Comparison of ENCODE assay signal across 1 cellular context in the genomic region with DNA sequence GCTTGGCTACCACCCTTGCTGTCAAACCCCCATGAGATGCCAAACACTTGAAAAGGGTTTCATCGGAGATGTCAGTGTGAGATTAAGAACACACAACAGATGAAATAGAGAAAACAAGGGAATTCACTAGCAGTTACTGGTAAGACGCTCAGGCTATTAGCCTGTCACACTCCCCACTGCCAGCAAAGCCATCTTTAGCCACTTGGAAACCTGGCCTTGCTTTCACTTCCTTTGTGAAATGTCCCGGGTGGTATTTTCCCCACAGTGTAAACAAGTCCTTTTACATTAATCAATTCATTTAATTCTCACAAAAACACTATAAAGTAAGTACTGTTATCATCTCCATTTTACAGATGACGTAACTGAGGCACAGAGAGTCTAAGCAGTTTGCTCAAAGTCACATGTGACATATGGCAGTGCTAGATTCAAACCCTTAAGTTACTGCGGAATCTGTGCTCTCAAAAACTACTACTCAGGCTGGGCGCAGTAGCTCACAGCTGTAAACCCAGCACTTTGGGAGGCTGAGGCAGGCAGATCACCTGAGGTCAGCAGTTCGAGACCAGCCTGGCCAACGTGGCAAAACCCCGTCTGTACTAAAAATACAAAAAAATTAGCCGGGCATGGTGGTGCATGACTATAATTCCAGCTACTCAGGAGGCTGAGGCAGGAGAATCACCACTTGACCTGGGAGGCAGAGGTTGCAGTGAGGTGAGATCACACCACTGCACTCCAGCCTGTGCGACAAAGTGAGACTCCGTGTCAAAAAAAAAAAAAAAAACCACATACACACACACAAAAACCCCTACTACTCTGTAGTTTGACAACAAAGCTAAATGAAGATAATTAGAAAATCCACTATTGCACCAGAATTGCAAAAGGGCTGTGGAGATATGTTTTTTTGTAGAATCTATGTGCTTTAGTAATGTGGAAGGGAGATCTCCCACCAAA.
TF ChIP-seq lines count a peak whose summit lies in the region.

No MANE protein-coding gene starts in this region.

TF ChIP-seq in HepG2, 621 proteins besides CTCF, POLR2A, EP300 and RAD21:
- 0 out of 2 replicates have a peak, but pooled peaks have one; percentile 27 for TF ChIP-seq ATF7 (IDR thresholded peaks at IDR 0.05)
- no peak for TF ChIP-seq ATF7 (CRISPR knock-in tag; IDR thresholded peaks at IDR 0.05)
- TF ChIP-seq, protein P1, sequence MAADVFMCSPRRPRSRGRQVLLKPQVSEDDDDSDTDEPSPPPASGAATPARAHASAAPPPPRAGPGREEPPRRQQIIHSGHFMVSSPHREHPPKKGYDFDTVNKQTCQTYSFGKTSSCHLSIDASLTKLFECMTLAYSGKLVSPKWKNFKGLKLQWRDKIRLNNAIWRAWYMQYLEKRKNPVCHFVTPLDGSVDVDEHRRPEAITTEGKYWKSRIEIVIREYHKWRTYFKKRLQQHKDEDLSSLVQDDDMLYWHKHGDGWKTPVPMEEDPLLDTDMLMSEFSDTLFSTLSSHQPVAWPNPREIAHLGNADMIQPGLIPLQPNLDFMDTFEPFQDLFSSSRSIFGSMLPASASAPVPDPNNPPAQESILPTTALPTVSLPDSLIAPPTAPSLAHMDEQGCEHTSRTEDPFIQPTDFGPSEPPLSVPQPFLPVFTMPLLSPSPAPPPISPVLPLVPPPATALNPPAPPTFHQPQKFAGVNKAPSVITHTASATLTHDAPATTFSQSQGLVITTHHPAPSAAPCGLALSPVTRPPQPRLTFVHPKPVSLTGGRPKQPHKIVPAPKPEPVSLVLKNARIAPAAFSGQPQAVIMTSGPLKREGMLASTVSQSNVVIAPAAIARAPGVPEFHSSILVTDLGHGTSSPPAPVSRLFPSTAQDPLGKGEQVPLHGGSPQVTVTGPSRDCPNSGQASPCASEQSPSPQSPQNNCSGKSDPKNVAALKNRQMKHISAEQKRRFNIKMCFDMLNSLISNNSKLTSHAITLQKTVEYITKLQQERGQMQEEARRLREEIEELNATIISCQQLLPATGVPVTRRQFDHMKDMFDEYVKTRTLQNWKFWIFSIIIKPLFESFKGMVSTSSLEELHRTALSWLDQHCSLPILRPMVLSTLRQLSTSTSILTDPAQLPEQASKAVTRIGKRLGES (CRISPR knock-in tag; IDR thresholded peaks at IDR 0.05; ENCODE audit: borderline replicate concordance) = no peak
